Comparison of ENCODE assay signal across 8 cellular contexts in the genomic region with DNA sequence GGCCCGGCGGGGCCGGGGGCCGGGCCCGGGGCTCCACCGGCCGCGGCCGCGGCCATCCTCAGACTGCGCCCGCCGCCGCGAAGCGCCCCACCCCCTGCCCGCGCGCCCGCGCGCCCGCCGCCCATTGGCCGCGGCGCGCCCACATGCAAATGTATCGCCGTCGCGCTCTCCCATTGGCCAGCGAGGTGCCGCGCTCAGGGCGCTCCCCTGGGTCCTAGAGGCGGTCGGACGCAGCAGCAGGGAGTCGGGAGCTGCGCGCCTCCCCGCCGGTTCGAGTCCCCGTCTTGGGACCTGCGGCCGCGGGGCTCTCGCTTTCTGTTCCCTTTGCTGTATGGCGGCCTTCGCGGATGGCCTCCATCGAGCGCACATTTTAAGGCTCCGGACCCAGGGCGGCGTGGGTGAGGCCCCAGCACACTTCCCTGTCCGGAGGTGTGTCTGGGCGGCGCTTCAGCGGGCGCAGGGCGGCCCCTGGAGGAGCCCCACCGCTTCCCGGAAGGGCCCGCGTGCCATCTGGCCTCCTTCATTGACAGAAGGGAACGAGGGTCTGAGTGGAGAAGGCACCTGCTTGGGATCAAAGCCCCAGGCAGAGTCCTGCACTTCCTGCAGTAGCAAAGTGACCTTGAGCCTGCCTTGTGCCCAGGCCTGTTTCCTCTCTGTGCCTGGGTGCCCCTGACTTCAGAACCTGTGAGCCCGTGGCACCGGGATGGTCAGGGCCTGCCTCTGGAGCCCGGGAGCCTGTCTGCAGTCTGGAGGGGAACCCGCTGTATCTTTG. TPM values are rescaled to one million over a fixed set of nuclear protein-coding genes. Genes with fewer than 3 reads are reported as not detected.
DNase-seq lines count a peak whose midpoint lies in the region; ATAC-seq and TF ChIP-seq lines count a peak whose summit lies in the region.

Gene CABLES2 (minus strand): TSS at position 65 of the 772 bp plus-strand sequence. CDS start 9 bp downstream, at position 56.

- ATAC-seq in GM21723 (IDR thresholded peaks at IDR 0.05; ENCODE audit: unreplicated experiment) = peak; percentile 82
- peak; percentile 90 for ATAC-seq in Panc1
- peak; percentile 95 for ATAC-seq in activated T-cell treated with anti-CD3 and anti-CD28 coated beads, Interleukin-2, amount 50 U/mL, for 4 hours

- TF ChIP-seq POLR2A in esophagus muscularis mucosa (IDR thresholded peaks at IDR 0.05; ENCODE audit: low read depth) = no peak

- DNase-seq in DMS79 treated with DMSO at 0.1 percent for 48 hours (lab: John Stamatoyannopoulos, UW) = peak; percentile 78
- DNase-seq in KBM-7 = peak; percentile 92
- DNase-seq in Panc1 (ENCODE audit: low read depth, low spot score) = peak; percentile 51
- peak; percentile 86 for DNase-seq in activated T-cell treated with anti-CD3 and anti-CD28 coated beads, Interleukin-2, amount 50 U/mL, for 4 hours
- DNase-seq in esophagus muscularis mucosa (ENCODE audit: extremely low spot score) = peak; percentile 96
- DNase-seq in myocyte (ENCODE audit: low read depth) = peak; percentile 94
- peak; percentile 76 for DNase-seq in stimulated activated CD8-positive, alpha-beta memory T cell treated with anti-CD3 and anti-CD28 coated beads, Interleukin-7, amount 100 ng/mL, for 24 hours (ENCODE audit: low read depth)

- H3K36me3 Mint-ChIP-seq in activated T-cell treated with anti-CD3 and anti-CD28 coated beads, Interleukin-2, amount 50 U/mL, for 4 hours (ENCODE audit: insufficient read depth) = peaks cover 2% of the 10 kb centered on the region

- H3K27ac ChIP-seq in Panc1 (ENCODE audit: low read length) (peak within 1 kb of the TSS; percentile 73), esophagus muscularis mucosa (replicated peaks in 1 of 4) (peak within 1 kb of the TSS; percentile 55 to 76 (median 66))

- WGBS in esophagus muscularis mucosa = 10% methylated on average over 22 of the region's 73 CpGs

- TF ChIP-seq CTCF in Panc1 (IDR thresholded peaks at IDR 0.05) (no peak; the same call in 1 of the 2 replicates), esophagus muscularis mucosa (IDR thresholded peaks at IDR 0.05) (peak; percentile 9 to 39 (median 27))

- BruUV-seq in Panc1 (replicated peaks; lab: Mats Ljungman, UMichigan) = no TSS peak

- in situ Hi-C loops in KBM-7 (cut with MboI; ENCODE audit: low pct_unique_long_range_greater_than_20kb, low sequenced_read_pairs) = no loop called here
- in situ Hi-C loops in Panc1 (cut with HindIII; ENCODE audit: low pct_unique_long_range_greater_than_20kb, low sequenced_read_pairs) = no loop called here

- intact Hi-C loops in Panc1 (cut with micrococcal nuclease; ENCODE audit: unreplicated experiment) = no loop called here
- intact Hi-C loops in esophagus muscularis mucosa (cut with DNase I) = no loop called here

- no peak for TF ChIP-seq EP300 in esophagus muscularis mucosa (IDR thresholded peaks at IDR 0.05)

- H3K4me3 ChIP-seq in Panc1 (ENCODE audit: low read depth in 2 of 2, low read length in 2 of 2) (peak within 1 kb of the TSS; percentile 63 to 64), esophagus muscularis mucosa (peak within 1 kb of the TSS; percentile 54 to 90 (median 73))

- peaks cover 27% of the 10 kb centered on the region for H3K4me1 Mint-ChIP-seq in activated T-cell treated with anti-CD3 and anti-CD28 coated beads, Interleukin-2, amount 50 U/mL, for 4 hours (ENCODE audit: low read depth)

- peaks cover 26% of the 10 kb centered on the region for H3K4me1 ChIP-seq in Panc1 (ENCODE audit: control insufficient read depth, insufficient read depth, low read length)
- H3K4me1 ChIP-seq in esophagus muscularis mucosa = peaks cover 32 to 53% (median 44%) of the 10 kb centered on the region in 4 donors

- H3K27me3 Mint-ChIP-seq in activated T-cell treated with anti-CD3 and anti-CD28 coated beads, Interleukin-2, amount 50 U/mL, for 4 hours (ENCODE audit: low read depth) = no peaks in the 10 kb centered on the region

- no peaks in the 10 kb centered on the region for H3K27me3 ChIP-seq in Panc1 (ENCODE audit: control insufficient read depth, insufficient read depth, low read length)
- H3K27me3 ChIP-seq in esophagus muscularis mucosa = no peaks in the 10 kb centered on the region

- H3K9me3 ChIP-seq in Panc1 (ENCODE audit: control insufficient read depth, insufficient read depth, low read depth, low read length) = no peaks in the 10 kb centered on the region
- H3K9me3 ChIP-seq in esophagus muscularis mucosa = no peaks in the 10 kb centered on the region

- peak within 1 kb of the TSS; percentile 80 for H3K4me3 Mint-ChIP-seq in activated T-cell treated with anti-CD3 and anti-CD28 coated beads, Interleukin-2, amount 50 U/mL, for 4 hours

- no peaks in the 10 kb centered on the region for H3K9me3 Mint-ChIP-seq in activated T-cell treated with anti-CD3 and anti-CD28 coated beads, Interleukin-2, amount 50 U/mL, for 4 hours

- H3K36me3 ChIP-seq in Panc1 (ENCODE audit: control insufficient read depth, insufficient read depth, low read length) = no peaks in the 10 kb centered on the region
- peaks cover 0 to 10% (median 4%) of the 10 kb centered on the region in 4 donors for H3K36me3 ChIP-seq in esophagus muscularis mucosa

- CTCF ChIA-PET in Panc1 (lab: Charles Lee) = no interaction called here

- POLR2A ChIA-PET in Panc1 (lab: Charles Lee) = no interaction called here

RNA-seq across cellular contexts. Expression of gene CABLES2, which starts in this region (rescaled TPM):
- total RNA-seq in Panc1 (2021; ENCODE audit: unreplicated experiment) (9.8 TPM), esophagus muscularis mucosa (1 to 10 TPM; 2.0 to 6.9 (median 4.1) TPM), myocyte (3.8 and 4.4 TPM in 2 replicates)
- 12.0 TPM for polyA plus RNA-seq in Panc1 (2012; ENCODE audit: insufficient read length)
- 1 to 10 TPM; 6.1 to 7.9 (median 6.9) TPM for total RNA-seq in activated T-cell treated with anti-CD3 and anti-CD28 coated beads, Interleukin-2, amount 50 U/mL, for 4 hours
- 4.1 TPM for polyA plus RNA-seq in myocyte (2012)

Comparison
In these comparisons a context has a peak if more than half of its experiments do, and no peak if none do; other contexts are left out.
1. Peak in every context shown above with its lines: DNase-seq, ATAC-seq, H3K4me3 ChIP-seq and H3K27ac ChIP-seq.